ENCODE assay signal across 24 cellular contexts in genomic region chr4:3519468-3520264, GRCh38. TPM values are rescaled to one million over a fixed set of nuclear protein-coding genes. Genes with fewer than 3 reads are reported as not detected.
DNase-seq lines count a peak whose midpoint lies in the region; ATAC-seq and TF ChIP-seq lines count a peak whose summit lies in the region.
"Had no signal": no experiment of that assay in that cellular context is flagged by ENCODE, and none has a peak within 500 bp of the region (broad histone marks: within the 10 kb centered on the region; RNA-seq: fewer than 3 reads in every experiment).

No MANE protein-coding gene starts in this region.

- TF ChIP-seq CTCF in neural progenitor cell (IDR thresholded peaks at IDR 0.05), result no peak
- TF ChIP-seq CTCF in ascending aorta (IDR thresholded peaks at IDR 0.05), result no peak

- H3K4me1 ChIP-seq in neural progenitor cell (no peaks in the 10 kb centered on the region), ascending aorta (no peaks in the 10 kb centered on the region)
- H3K4me1 ChIP-seq: BE2C had no signal

- POLR2A ChIA-PET in activated CD4-positive, alpha-beta T cell treated with anti-CD3 and anti-CD28 coated beads for 36 hours (lab: Charles Lee), result interaction anchor here (1.0 kb wide), 1 partner anchor 10 kb away, joined by 4 read pairs; no protein-coding TSS in a partner anchor

- H3K36me3 ChIP-seq in neural progenitor cell (no peaks in the 10 kb centered on the region), ascending aorta (peaks cover 93 to 100% of the 10 kb centered on the region in 2 donors)
- H3K36me3 ChIP-seq: MG63 had no signal

- H3K27ac Mint-ChIP-seq in activated CD4-positive, alpha-beta T cell treated with anti-CD3 and anti-CD28 coated beads for 36 hours, result no peak overlapping the region
- H3K27ac Mint-ChIP-seq in stimulated activated naive CD8-positive, alpha-beta T cell treated with anti-CD3 and anti-CD28 coated beads, Interleukin-15, amount 100 ng/mL, for 72 hours, result peak overlapping the region; percentile 25 to 42
- no peak overlapping the region for H3K27ac Mint-ChIP-seq in neural progenitor cell

- no peaks in the 10 kb centered on the region for H3K4me1 Mint-ChIP-seq in activated CD4-positive, alpha-beta T cell treated with anti-CD3 and anti-CD28 coated beads for 36 hours
- no peaks in the 10 kb centered on the region for H3K4me1 Mint-ChIP-seq in stimulated activated naive CD8-positive, alpha-beta T cell treated with anti-CD3 and anti-CD28 coated beads, Interleukin-15, amount 100 ng/mL, for 72 hours
- no peaks in the 10 kb centered on the region for H3K4me1 Mint-ChIP-seq in neural progenitor cell
- H3K4me1 Mint-ChIP-seq: CD4-positive, alpha-beta memory T cell had no signal

- H3K27me3 ChIP-seq in neural progenitor cell, result no peaks in the 10 kb centered on the region
- H3K27me3 ChIP-seq in ascending aorta, result no peaks in the 10 kb centered on the region
- H3K27me3 ChIP-seq: BE2C, MG63 had no signal

- H3K79me2 ChIP-seq in neural progenitor cell (ENCODE audit: low read depth), result peaks cover under 1% of the 10 kb centered on the region

- no peak overlapping the region for H3K9ac ChIP-seq in neural progenitor cell

- no peak overlapping the region for H3K4me3 Mint-ChIP-seq in activated CD4-positive, alpha-beta T cell treated with anti-CD3 and anti-CD28 coated beads for 36 hours
- H3K4me3 Mint-ChIP-seq in stimulated activated naive CD8-positive, alpha-beta T cell treated with anti-CD3 and anti-CD28 coated beads, Interleukin-15, amount 100 ng/mL, for 72 hours, result no peak overlapping the region
- peak overlapping the region; percentile 52 for H3K4me3 Mint-ChIP-seq in neural progenitor cell
- H3K4me3 Mint-ChIP-seq: CD4-positive, alpha-beta memory T cell had no signal

- H3K4me2 ChIP-seq in neural progenitor cell, result no peak overlapping the region

- no peak overlapping the region for H2AFZ ChIP-seq in neural progenitor cell (replicated peaks)

- H3K27me3 Mint-ChIP-seq in activated CD4-positive, alpha-beta T cell treated with anti-CD3 and anti-CD28 coated beads for 36 hours, result no peaks in the 10 kb centered on the region
- H3K27me3 Mint-ChIP-seq in stimulated activated naive CD8-positive, alpha-beta T cell treated with anti-CD3 and anti-CD28 coated beads, Interleukin-15, amount 100 ng/mL, for 72 hours, result no peaks in the 10 kb centered on the region
- no peaks in the 10 kb centered on the region for H3K27me3 Mint-ChIP-seq in neural progenitor cell (ENCODE audit: insufficient read depth, low read depth)
- H3K27me3 Mint-ChIP-seq: CD4-positive, alpha-beta memory T cell had no signal

- no peaks in the 10 kb centered on the region for H3F3A ChIP-seq in neural progenitor cell (ENCODE audit: low read depth)

- H3K4me3 ChIP-seq in neural progenitor cell, result no peak overlapping the region
- no peak overlapping the region for H3K4me3 ChIP-seq in ascending aorta
- H3K4me3 ChIP-seq: GM12878, MG63 had no signal

- CTCF ChIA-PET in activated CD4-positive, alpha-beta T cell treated with anti-CD3 and anti-CD28 coated beads for 36 hours (lab: Charles Lee), result no interaction called here

- peak; percentile 1 for DNase-seq in activated CD4-positive, alpha-beta T cell treated with anti-CD3 and anti-CD28 coated beads for 36 hours
- DNase-seq in activated CD4-positive, alpha-beta T cell treated with anti-CD3 and anti-CD28 coated beads for 48 hours, result no peak
- no peak for DNase-seq in stimulated activated naive CD8-positive, alpha-beta T cell treated with anti-CD3 and anti-CD28 coated beads, Interleukin-15, amount 100 ng/mL, for 72 hours
- DNase-seq in stimulated activated naive CD8-positive, alpha-beta T cell treated with anti-CD3 and anti-CD28 coated beads, Interleukin-15, Interleukin-2, amounts not matched to agents 100 U/mL and 50 U/mL, for 24 hours, result no peak
- DNase-seq in neural progenitor cell (ENCODE audit: low spot score) (no peak), ascending aorta (ENCODE audit: low spot score in 2 of 2) (no peak)
- DNase-seq in activated CD4-positive, CD25-positive, alpha-beta regulatory T cell (lab: John Stamatoyannopoulos, UW), result no peak
- DNase-seq: BE2C, DMS53, EL, GOT3, Kasumi-1, MG63, NCI-H1048, NCI-H1436, NCI-H1930, NCI-H526, PC-3, RPMI8226 had no signal

- H3K27ac ChIP-seq in neural progenitor cell (no peak overlapping the region), ascending aorta (no peak overlapping the region)
- H3K27ac ChIP-seq: 22Rv1 had no signal

- no peaks in the 10 kb centered on the region for H3K9me3 Mint-ChIP-seq in activated CD4-positive, alpha-beta T cell treated with anti-CD3 and anti-CD28 coated beads for 36 hours (ENCODE audit: low read depth)
- H3K9me3 Mint-ChIP-seq in stimulated activated naive CD8-positive, alpha-beta T cell treated with anti-CD3 and anti-CD28 coated beads, Interleukin-15, amount 100 ng/mL, for 72 hours, result no peaks in the 10 kb centered on the region
- H3K9me3 Mint-ChIP-seq in neural progenitor cell, result no peaks in the 10 kb centered on the region

- peaks cover 25% of the 10 kb centered on the region for H3K36me3 Mint-ChIP-seq in activated CD4-positive, alpha-beta T cell treated with anti-CD3 and anti-CD28 coated beads for 36 hours (ENCODE audit: low read depth)
- H3K36me3 Mint-ChIP-seq in neural progenitor cell, result peaks cover 22% of the 10 kb centered on the region

- ATAC-seq in activated CD4-positive, alpha-beta T cell treated with anti-CD3 and anti-CD28 coated beads for 36 hours, result no peak
- no peak for ATAC-seq in stimulated activated naive CD8-positive, alpha-beta T cell treated with anti-CD3 and anti-CD28 coated beads, Interleukin-15, amount 100 ng/mL, for 72 hours
- ATAC-seq in stimulated activated naive CD8-positive, alpha-beta T cell treated with anti-CD3 and anti-CD28 coated beads, Interleukin-15, Interleukin-2, amounts not matched to agents 100 U/mL and 50 U/mL, for 24 hours, result no peak
- no peak for ATAC-seq in HG03432 (IDR thresholded peaks at IDR 0.05; ENCODE audit: unreplicated experiment)
- ATAC-seq: GM12878, HCT116, PC-3 had no signal

- H3K9me3 ChIP-seq in neural progenitor cell (ENCODE audit: low read depth) (no peaks in the 10 kb centered on the region), ascending aorta (no peaks in the 10 kb centered on the region)
- H3K9me3 ChIP-seq: BE2C, MG63 had no signal

- peaks cover 50% of the 10 kb centered on the region for H4K20me1 ChIP-seq in neural progenitor cell (ENCODE audit: low read depth)

- intact Hi-C loops in activated CD4-positive, alpha-beta T cell treated with anti-CD3 and anti-CD28 coated beads for 36 hours (cut with DNase I, micrococcal nuclease), result no loop called here
- intact Hi-C loops in ascending aorta (cut with DNase I), result no loop called here

RNA-seq across cellular contexts. Expression of gene LRPAP1, which starts 12.6 kb away (rescaled TPM):
- total RNA-seq in activated CD4-positive, alpha-beta T cell treated with anti-CD3 and anti-CD28 coated beads for 36 hours, result 10 to 100 TPM; 50.8 to 53.4 TPM
- 48.3 and 76.1 TPM in 2 replicates for total RNA-seq in neural progenitor cell (ENCODE audit: low replicate concordance)
- total RNA-seq in ascending aorta, result 172 TPM

RNA-seq across cellular contexts. Expression of gene DOK7, which starts 56.6 kb away (rescaled TPM):
- not detected for total RNA-seq in activated CD4-positive, alpha-beta T cell treated with anti-CD3 and anti-CD28 coated beads for 36 hours
- 0.22 TPM in 1 of 2 replicates, not detected in the other for total RNA-seq in neural progenitor cell (ENCODE audit: low replicate concordance)
- 33.5 TPM for total RNA-seq in ascending aorta
- total RNA-seq: CD4-positive, alpha-beta memory T cell had no signal

Comparison
In these comparisons a context has a peak if more than half of its experiments do, and no peak if none do; other contexts are left out.
1. H3K27ac Mint-ChIP-seq: peak in stimulated activated naive CD8-positive, alpha-beta T cell treated with anti-CD3 and anti-CD28 coated beads, Interleukin-15, amount 100 ng/mL, for 72 hours (2 of 2); none in activated CD4-positive, alpha-beta T cell treated with anti-CD3 and anti-CD28 coated beads for 36 hours (single experiment) and neural progenitor cell (single experiment).
2. RNA of gene DOK7, which starts 56.6 kb away (total RNA-seq): 33.5 TPM in ascending aorta (single experiment); not detected in activated CD4-positive, alpha-beta T cell treated with anti-CD3 and anti-CD28 coated beads for 36 hours and 0.22 TPM in neural progenitor cell; every median in the first group is over 10 times any median in the second.